Comparison of ENCODE assay signal across 1 cellular context in the genomic region with DNA sequence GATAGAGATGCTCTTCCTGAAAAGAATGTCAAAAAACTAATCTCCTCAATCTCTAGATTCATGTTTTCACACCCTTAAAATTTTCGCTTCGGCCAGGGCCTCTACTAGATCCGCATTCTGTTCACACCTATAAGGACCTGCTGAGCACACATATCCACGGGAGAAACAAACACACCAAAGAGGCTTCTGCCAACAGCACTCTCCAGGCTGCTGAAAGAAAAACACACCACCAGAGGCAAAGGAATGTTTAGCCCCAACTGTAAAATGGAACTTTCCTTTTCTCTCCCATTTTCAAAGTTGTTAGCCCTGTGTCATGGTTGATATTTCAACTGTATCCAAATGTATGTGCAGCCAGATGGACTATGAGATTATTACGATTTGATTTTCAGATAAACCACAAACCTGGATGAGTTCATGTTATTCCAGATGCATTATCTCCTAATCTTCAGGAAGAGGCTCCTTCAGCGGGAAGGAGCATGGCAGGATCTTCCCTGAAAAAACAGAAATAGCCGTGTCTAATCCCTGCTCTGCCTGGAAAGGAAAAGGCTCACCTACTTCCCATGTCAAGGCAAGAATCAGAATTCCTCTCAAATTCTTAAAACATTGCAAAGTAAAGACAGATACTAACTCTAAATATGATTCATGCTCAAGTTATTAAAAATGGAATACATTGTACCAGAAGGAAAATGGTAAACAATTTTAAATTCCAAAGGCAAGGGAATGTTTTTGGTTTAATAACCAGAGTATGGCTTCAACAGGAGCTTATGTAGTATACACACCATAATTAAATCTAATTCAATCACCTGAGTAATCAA.
TF ChIP-seq lines count a peak whose summit lies in the region.

No MANE protein-coding gene starts in this region.

TF ChIP-seq in A549, 52 proteins besides CTCF, POLR2A, EP300 and RAD21 (continued from another document):
- TF ChIP-seq FOXS1 (CRISPR knock-in tag; IDR thresholded peaks at IDR 0.05) (no peak), CBX8 (IDR thresholded peaks at IDR 0.05) (no peak), RNF2 (IDR thresholded peaks at IDR 0.05; ENCODE audit: borderline replicate concordance, low read depth) (no peak), RFX5 (IDR thresholded peaks at IDR 0.05) (no peak), MAFK (IDR thresholded peaks at IDR 0.05; ENCODE audit: partially characterized antibody) (no peak), RCOR1 (IDR thresholded peaks at IDR 0.05; ENCODE audit: low read depth, low read length) (no peak), JUNB (IDR thresholded peaks at IDR 0.05) (no peak), POLR2AphosphoS2 (conservative IDR thresholded peaks at IDR 0.05; ENCODE audit: low read length) (no peak), REST (IDR thresholded peaks at IDR 0.05) (no peak), ZC3H11A (IDR thresholded peaks at IDR 0.05) (no peak), NR3C1 (IDR thresholded peaks at IDR 0.05) (no peak), CBX2 (IDR thresholded peaks at IDR 0.05; ENCODE audit: borderline replicate concordance, low read depth) (no peak)
- TF ChIP-seq, protein P1, sequence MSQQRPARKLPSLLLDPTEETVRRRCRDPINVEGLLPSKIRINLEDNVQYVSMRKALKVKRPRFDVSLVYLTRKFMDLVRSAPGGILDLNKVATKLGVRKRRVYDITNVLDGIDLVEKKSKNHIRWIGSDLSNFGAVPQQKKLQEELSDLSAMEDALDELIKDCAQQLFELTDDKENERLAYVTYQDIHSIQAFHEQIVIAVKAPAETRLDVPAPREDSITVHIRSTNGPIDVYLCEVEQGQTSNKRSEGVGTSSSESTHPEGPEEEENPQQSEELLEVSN (IDR thresholded peaks at IDR 0.05; ENCODE audit: borderline replicate concordance, low read depth) = no peak
